In genomic region chr10:20327954-20328353, GRCh38 we compare ENCODE assay signal across 17 cellular contexts.
DNase-seq lines count a peak whose midpoint lies in the region; ATAC-seq, FAIRE-seq and TF ChIP-seq lines count a peak whose summit lies in the region.
"Had no signal": no experiment of that assay in that cellular context is flagged by ENCODE, and none has a peak within 500 bp of the region (broad histone marks: within the 10 kb centered on the region; RNA-seq: fewer than 3 reads in every experiment).

No MANE protein-coding gene starts in this region.

- no peaks in the 10 kb centered on the region for H3K36me3 ChIP-seq in ACC112 (ENCODE audit: insufficient read depth, low read length)
- no peaks in the 10 kb centered on the region for H3K36me3 ChIP-seq in MM.1S (replicated peaks; ENCODE audit: insufficient read depth, low read length)
- no peaks in the 10 kb centered on the region for H3K36me3 ChIP-seq in GM12878 (ENCODE audit: control insufficient read depth in 2 of 2, insufficient read depth in 2 of 2, low read length in 1 of 2)
- H3K36me3 ChIP-seq: BLaER1 treated with 17β-estradiol and CSF1 and Interleukin-3, amounts not matched to agents 10 nM and 100 nM had no signal

- intact Hi-C loops in GM12878 (cut with micrococcal nuclease; ENCODE audit: unreplicated experiment): no loop called here

- no peaks in the 10 kb centered on the region for H3K27me3 ChIP-seq in ACC112 (ENCODE audit: insufficient read depth, low read length)
- H3K27me3 ChIP-seq in MM.1S (replicated peaks; ENCODE audit: insufficient read depth, low read length): no peaks in the 10 kb centered on the region
- no peaks in the 10 kb centered on the region for H3K27me3 ChIP-seq in GM12878 (replicated peaks in 1 of 2; ENCODE audit: control insufficient read depth in 2 of 2, insufficient read depth in 2 of 2, low read length in 1 of 2)
- H3K27me3 ChIP-seq: BLaER1 treated with 17β-estradiol and CSF1 and Interleukin-3, amounts not matched to agents 10 nM and 100 nM had no signal

- peak overlapping the region; percentile 25 for H2AFZ ChIP-seq in ACC112 (ENCODE audit: low read length, unreplicated experiment)
- H2AFZ ChIP-seq in MM.1S (ENCODE audit: low read length): 0 out of 2 replicates have a peak overlapping the region, but pooled peaks have one; percentile 4
- no peak overlapping the region for H2AFZ ChIP-seq in GM12878 (ENCODE audit: control insufficient read depth, low read depth, low read length)

- no peak for TF ChIP-seq POLR2A in GM12878 (IDR thresholded peaks at IDR 0.05; ENCODE audit: low read depth, low read length)

- no peak for FAIRE-seq in GM12878 (lab: Jason Lieb, UNC)
- FAIRE-seq: GM19239, H54 had no signal

- H3F3A ChIP-seq in MM.1S (ENCODE audit: insufficient read depth, low read length): no peaks in the 10 kb centered on the region

- peak; percentile 79 for ATAC-seq in GM12878
- ATAC-seq in stimulated activated naive B cell treated with anti-CD40 and anti-IgM and Interleukin-4, amounts not matched to agents 10 μg/mL and 1 μg/mL and 100 μg/mL, for 72 hours (replicated peaks): no peak

- H3K4me1 ChIP-seq in ACC112 (ENCODE audit: control insufficient read depth, insufficient read depth, low read length, unreplicated experiment) (no peaks in the 10 kb centered on the region), MM.1S (ENCODE audit: low read length) (no peaks in the 10 kb centered on the region), GM12878 (ENCODE audit: control insufficient read depth, insufficient read depth, low read length) (no peaks in the 10 kb centered on the region)
- H3K4me1 ChIP-seq: BLaER1 treated with 17β-estradiol and CSF1 and Interleukin-3, amounts not matched to agents 10 nM and 100 nM had no signal

- no peak for TF ChIP-seq RAD21 in GM12878 (IDR thresholded peaks at IDR 0.05; ENCODE audit: insufficient read depth, low read depth, low read length)

- H3K36me3 Mint-ChIP-seq in stimulated activated naive B cell treated with anti-CD40 and anti-IgM and Interleukin-4, amounts not matched to agents 10 μg/mL and 1 μg/mL and 100 μg/mL, for 72 hours: no peaks in the 10 kb centered on the region
- H3K36me3 Mint-ChIP-seq: CD4-positive, CD25-positive, alpha-beta regulatory T cell; IgD-negative memory B cell had no signal

- TF ChIP-seq CTCF in MM.1S (IDR thresholded peaks at IDR 0.05; ENCODE audit: low read length) (no peak), GM12878 (IDR thresholded peaks at IDR 0.05 in 2 of 3, conservative IDR thresholded peaks at IDR 0.05 in 1 of 3; ENCODE audit: control insufficient read depth in 2 of 3, extremely low read depth in 1 of 3, insufficient read depth in 1 of 3, low read depth in 3 of 3, low read length in 3 of 3) (no peak)

- H3K9me3 Mint-ChIP-seq in stimulated activated naive B cell treated with anti-CD40 and anti-IgM and Interleukin-4, amounts not matched to agents 10 μg/mL and 1 μg/mL and 100 μg/mL, for 72 hours: peaks cover 0 to 6% of the 10 kb centered on the region in 2 donors

- 0 out of 2 replicates have a peak overlapping the region, but pooled peaks have one; percentile 9 for H3K4me2 ChIP-seq in MM.1S (ENCODE audit: low read depth, low read length)
- no peak overlapping the region for H3K4me2 ChIP-seq in GM12878 (ENCODE audit: control insufficient read depth, insufficient read depth)
- H3K4me2 ChIP-seq: BLaER1 treated with 17β-estradiol and CSF1 and Interleukin-3, amounts not matched to agents 10 nM and 100 nM had no signal

- POLR2A ChIA-PET in GM12878 (lab: Charles Lee): no interaction called here

- TF ChIP-seq EP300 in GM12878 (IDR thresholded peaks at IDR 0.05; ENCODE audit: borderline replicate concordance in 1 of 2, control insufficient read depth in 1 of 2, low read depth in 2 of 2, low read length in 2 of 2): no peak

- 2% methylated on average over 3 of the region's 3 CpGs for WGBS in GM12878 (ENCODE audit: insufficient coverage, insufficient replicate concordance, low lambda C conversion rate, missing lambda C conversion rate)

- no peak overlapping the region for H3K27ac Mint-ChIP-seq in stimulated activated naive B cell treated with anti-CD40 and anti-IgM and Interleukin-4, amounts not matched to agents 10 μg/mL and 1 μg/mL and 100 μg/mL, for 72 hours
- H3K27ac Mint-ChIP-seq: CD4-positive, CD25-positive, alpha-beta regulatory T cell; IgD-negative memory B cell had no signal

- in situ Hi-C loops in GM12878 (cut with MboI): no loop called here

- DNase-seq in H4 (ENCODE audit: low spot score): peak; percentile 15
- DNase-seq in MM.1S: peak; percentile 23
- no peak for DNase-seq in GM12878 (ENCODE audit: low read depth, low spot score)
- no peak for DNase-seq in NCI-H748 (lab: John Stamatoyannopoulos, UW; ENCODE audit: unreplicated experiment)
- no peak for DNase-seq in AG08395 (ENCODE audit: low spot score)
- no peak for DNase-seq in COR-L47 (lab: John Stamatoyannopoulos, UW)
- no peak for DNase-seq in stimulated activated naive B cell treated with anti-CD40 and anti-IgM and Interleukin-4, amounts not matched to agents 10 μg/mL and 1 μg/mL and 100 μg/mL, for 72 hours
- DNase-seq: Calu3; CD4-positive, CD25-positive, alpha-beta regulatory T cell; DND-41; GDM1; KG1 had no signal

- H4K20me1 ChIP-seq in MM.1S (ENCODE audit: insufficient read depth, low read length) (no peaks in the 10 kb centered on the region), GM12878 (ENCODE audit: control insufficient read depth, insufficient read depth) (no peaks in the 10 kb centered on the region)
- H4K20me1 ChIP-seq: BLaER1 treated with 17β-estradiol and CSF1 and Interleukin-3, amounts not matched to agents 10 nM and 100 nM had no signal

- BruUV-seq in GM12878 (replicated peaks; lab: Mats Ljungman, UMichigan): no TSS peak

- H3K27me3 Mint-ChIP-seq in stimulated activated naive B cell treated with anti-CD40 and anti-IgM and Interleukin-4, amounts not matched to agents 10 μg/mL and 1 μg/mL and 100 μg/mL, for 72 hours: no peaks in the 10 kb centered on the region
- H3K27me3 Mint-ChIP-seq: CD4-positive, CD25-positive, alpha-beta regulatory T cell; IgD-negative memory B cell had no signal

- SMC1A ChIA-PET in GM12878 (lab: Charles Lee; ENCODE audit: uncharacterized antibody, unreplicated experiment): interaction anchor here (0.5 to 1.4 kb wide), 2 partner anchors 17 to 257 kb away, joined by 3 to 4 read pairs; no protein-coding TSS in a partner anchor

- no peaks in the 10 kb centered on the region for H3K79me2 ChIP-seq in ACC112 (ENCODE audit: control insufficient read depth, insufficient read depth, low read length, unreplicated experiment)
- no peaks in the 10 kb centered on the region for H3K79me2 ChIP-seq in MM.1S (ENCODE audit: low read length)
- no peaks in the 10 kb centered on the region for H3K79me2 ChIP-seq in GM12878 (ENCODE audit: control insufficient read depth, insufficient read depth, low read length)

- no peak overlapping the region for H3K4me3 Mint-ChIP-seq in stimulated activated naive B cell treated with anti-CD40 and anti-IgM and Interleukin-4, amounts not matched to agents 10 μg/mL and 1 μg/mL and 100 μg/mL, for 72 hours
- H3K4me3 Mint-ChIP-seq: CD4-positive, CD25-positive, alpha-beta regulatory T cell; IgD-negative memory B cell had no signal

- CTCF ChIA-PET in GM12878 (lab: Yijun Ruan, JAX): interaction anchor here (0.9 kb wide), 1 partner anchor 486 kb away, joined by 4 read pairs; no protein-coding TSS in a partner anchor

- H3K9ac ChIP-seq in MM.1S (ENCODE audit: low read length): no peak overlapping the region
- no peak overlapping the region for H3K9ac ChIP-seq in GM12878 (ENCODE audit: control insufficient read depth, insufficient read depth, low read length)
- H3K9ac ChIP-seq: BLaER1 treated with 17β-estradiol and CSF1 and Interleukin-3, amounts not matched to agents 10 nM and 100 nM had no signal

- H3K27ac ChIP-seq in ACC112 (ENCODE audit: low read depth, low read length): no peak overlapping the region
- no peak overlapping the region for H3K27ac ChIP-seq in MM.1S (ENCODE audit: low read length)
- H3K27ac ChIP-seq in GM12878 (ENCODE audit: control insufficient read depth, insufficient read depth): no peak overlapping the region
- H3K27ac ChIP-seq: BLaER1 treated with 17β-estradiol and CSF1 and Interleukin-3, amounts not matched to agents 10 nM and 100 nM had no signal

- H3K4me1 Mint-ChIP-seq in stimulated activated naive B cell treated with anti-CD40 and anti-IgM and Interleukin-4, amounts not matched to agents 10 μg/mL and 1 μg/mL and 100 μg/mL, for 72 hours: no peaks in the 10 kb centered on the region
- H3K4me1 Mint-ChIP-seq: CD4-positive, CD25-positive, alpha-beta regulatory T cell; IgD-negative memory B cell had no signal

- H3K4me3 ChIP-seq in ACC112 (ENCODE audit: low read depth, low read length): no peak overlapping the region
- H3K4me3 ChIP-seq in MM.1S (ENCODE audit: low read length): no peak overlapping the region
- no peak overlapping the region for H3K4me3 ChIP-seq in GM12878
- H3K4me3 ChIP-seq: BLaER1 treated with 17β-estradiol and CSF1 and Interleukin-3, amounts not matched to agents 10 nM and 100 nM had no signal

- RAD21 ChIA-PET in GM12878 (lab: Charles Lee; ENCODE audit: unreplicated experiment): no interaction called here

- H3K9me3 ChIP-seq in MM.1S (replicated peaks; ENCODE audit: insufficient read depth, low read length): no peaks in the 10 kb centered on the region
- H3K9me3 ChIP-seq in GM12878 (replicated peaks; ENCODE audit: control insufficient read depth, insufficient read depth, low read length): no peaks in the 10 kb centered on the region

- H3K9me2 ChIP-seq in MM.1S (replicated peaks; ENCODE audit: insufficient read depth, low read length): no peaks in the 10 kb centered on the region

TF ChIP-seq in GM12878, 131 proteins besides CTCF, POLR2A, EP300 and RAD21 (continues in another document):
- no peak for TF ChIP-seq ASH2L (IDR thresholded peaks at IDR 0.05; ENCODE audit: borderline replicate concordance, low read depth)
- TF ChIP-seq BCL3 (IDR thresholded peaks at IDR 0.05; ENCODE audit: borderline replicate concordance, insufficient read depth, low read depth, low read length, poor library complexity, severe bottlenecking): no peak
- no peak for TF ChIP-seq NFXL1 (IDR thresholded peaks at IDR 0.05; ENCODE audit: borderline replicate concordance)
- TF ChIP-seq WRNIP1 (IDR thresholded peaks at IDR 0.05; ENCODE audit: borderline replicate concordance, low read depth, low read length): no peak
- TF ChIP-seq POLR2AphosphoS5 (IDR thresholded peaks at IDR 0.05; ENCODE audit: low read length): no peak
- TF ChIP-seq NR2F1 (conservative IDR thresholded peaks at IDR 0.05): no peak
- no peak for TF ChIP-seq CBX5 (IDR thresholded peaks at IDR 0.05; ENCODE audit: low read depth)

Comparison
In these comparisons a context has a peak if more than half of its experiments do, and no peak if none do; other contexts are left out.
1. DNase-seq: peak in H4 (single experiment) and MM.1S (single experiment); none in GM12878 (single experiment), NCI-H748 (single experiment), AG08395 (single experiment), COR-L47 (single experiment) and stimulated activated naive B cell treated with anti-CD40 and anti-IgM and Interleukin-4, amounts not matched to agents 10 μg/mL and 1 μg/mL and 100 μg/mL, for 72 hours (single experiment).